1 cellular context compared by ENCODE assay signal in genomic region chr16:27402964-27403600, GRCh38.
TF ChIP-seq lines count a peak whose summit lies in the region.

No MANE protein-coding gene starts in this region.

TF ChIP-seq in HepG2, 621 proteins besides CTCF, POLR2A, EP300 and RAD21 (continued from another document):
- TF ChIP-seq RERE (CRISPR knock-in tag; IDR thresholded peaks at IDR 0.05; ENCODE audit: low read depth) = no peak
